Comparison of ENCODE assay signal across 19 cellular contexts in the genomic region with DNA sequence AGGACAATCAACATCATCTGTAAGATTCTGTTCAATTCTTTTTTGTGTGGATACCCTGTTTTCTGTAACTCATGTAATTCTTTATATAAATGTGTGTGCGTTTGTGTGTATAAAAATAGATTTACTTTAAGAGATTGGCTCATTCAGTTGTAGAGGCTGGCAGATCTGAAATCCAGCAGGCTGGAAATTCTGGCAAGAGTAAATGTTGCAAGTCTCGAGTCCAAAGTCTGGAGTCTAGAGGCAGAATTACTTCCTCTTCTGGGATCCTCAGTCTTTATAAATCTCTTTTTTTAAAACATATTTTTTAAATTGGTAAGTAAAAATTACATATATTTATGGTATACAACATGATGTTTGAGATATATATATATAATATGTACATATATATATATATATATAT.
A peak's percentile ranks its signal among the peaks of the same experiment; 100 is the strongest.
DNase-seq lines count a peak whose midpoint lies in the region; ATAC-seq, FAIRE-seq and TF ChIP-seq lines count a peak whose summit lies in the region.
"Had no signal": no experiment of that assay in that cellular context is flagged by ENCODE, and none has a peak within 500 bp of the region (broad histone marks: within the 10 kb centered on the region; RNA-seq: fewer than 3 reads in every experiment).

No MANE protein-coding gene starts in this region.

- H3K27me3 Mint-ChIP-seq in naive thymus-derived CD4-positive, alpha-beta T cell, result peaks cover 5 to 46% (median 22%) of the 10 kb centered on the region in 5 donors

- no peak overlapping the region for H3K4me3 Mint-ChIP-seq in naive thymus-derived CD4-positive, alpha-beta T cell
- H3K4me3 Mint-ChIP-seq: B cell; CD4-positive, CD25-positive, alpha-beta regulatory T cell; CD8-positive, alpha-beta memory T cell; H9 had no signal

- FAIRE-seq in small intestine (lab: Jason Lieb, UNC) (peak; percentile 88), HTR-8/SVneo (lab: Jason Lieb, UNC) (no peak)
- FAIRE-seq: GM12878, H1 had no signal

- DNase-seq in NOMO-1 treated with dmso at 0.1 percent for 144 hours (lab: John Stamatoyannopoulos, UW; ENCODE audit: unreplicated experiment) (peak; percentile 3), colonic mucosa (peak; percentile 19), left colon (no peak), small intestine (peak; percentile 82), HTR-8/SVneo (ENCODE audit: insufficient read length, low spot score) (no peak)
- DNase-seq in naive thymus-derived CD4-positive, alpha-beta T cell, result no peak
- DNase-seq: CD4-positive, CD25-positive, alpha-beta regulatory T cell; CD8-positive, alpha-beta memory T cell; COR-L47; DMS 273 treated with DMSO at 0.1 percent for 48 hours; DMS53; DND-41; EL; H9 had no signal

- H3K27ac ChIP-seq in colonic mucosa, result no peak overlapping the region
- H3K27ac ChIP-seq in small intestine (ENCODE audit: low read depth in 1 of 2, low read length in 1 of 2), result no peak overlapping the region
- no peak overlapping the region for H3K27ac ChIP-seq in naive thymus-derived CD4-positive, alpha-beta T cell (ENCODE audit: low read depth, low read length)
- H3K27ac ChIP-seq: BLaER1 treated with 17β-estradiol and CSF1 and Interleukin-3, amounts not matched to agents 10 nM and 100 nM had no signal

- intact Hi-C loops in colonic mucosa (cut with DNase I), result no loop called here
- intact Hi-C loops in left colon (cut with DNase I, micrococcal nuclease), result no loop called here
- intact Hi-C loops in naive thymus-derived CD4-positive, alpha-beta T cell (cut with micrococcal nuclease), result loop anchor here in 1 of 2 donors (10.0 kb wide), 1 partner anchor 686 kb away; no protein-coding TSS in a partner anchor

- CTCF ChIA-PET in naive thymus-derived CD4-positive, alpha-beta T cell (lab: Charles Lee), result interaction anchor here (1.0 kb wide), 1 partner anchor 28 kb away, joined by 3 read pairs; no protein-coding TSS in a partner anchor

- H3K27ac Mint-ChIP-seq in naive thymus-derived CD4-positive, alpha-beta T cell, result no peak overlapping the region
- H3K27ac Mint-ChIP-seq: B cell; CD4-positive, CD25-positive, alpha-beta regulatory T cell; H9 had no signal

- ATAC-seq in left colon (peak; percentile 84), GM18511 (IDR thresholded peaks at IDR 0.05; ENCODE audit: unreplicated experiment) (no peak)
- no peak for ATAC-seq in naive thymus-derived CD4-positive, alpha-beta T cell
- ATAC-seq: GM12878 had no signal

- TF ChIP-seq CTCF in colonic mucosa (IDR thresholded peaks at IDR 0.05), result no peak

- 17 to 56% (median 40%) methylated on average over 2 of the region's 2 CpGs for WGBS in small intestine, 3 donors

- POLR2A ChIA-PET in naive thymus-derived CD4-positive, alpha-beta T cell (lab: Charles Lee), result interaction anchor here (0.5 kb wide), 1 partner anchor 51 kb away, joined by 4 read pairs; no protein-coding TSS in a partner anchor

- no peaks in the 10 kb centered on the region for H3K9me3 ChIP-seq in colonic mucosa
- H3K9me3 ChIP-seq in small intestine (ENCODE audit: control insufficient read depth, low read depth), result no peaks in the 10 kb centered on the region
- H3K9me3 ChIP-seq in naive thymus-derived CD4-positive, alpha-beta T cell (ENCODE audit: control insufficient read depth in 2 of 3, low read length in 3 of 3), result no peaks in the 10 kb centered on the region
- H3K9me3 ChIP-seq: BLaER1 treated with 17β-estradiol and CSF1 and Interleukin-3, amounts not matched to agents 10 nM and 100 nM had no signal

- H3K4me1 ChIP-seq in colonic mucosa (no peaks in the 10 kb centered on the region), small intestine (ENCODE audit: control insufficient read depth in 2 of 2, insufficient read depth in 1 of 2, low read depth in 1 of 2, low read length in 1 of 2) (no peaks in the 10 kb centered on the region)
- H3K4me1 ChIP-seq in naive thymus-derived CD4-positive, alpha-beta T cell (ENCODE audit: control insufficient read depth in 2 of 2, insufficient read depth in 2 of 2, low read length in 2 of 2), result no peaks in the 10 kb centered on the region
- H3K4me1 ChIP-seq: BLaER1 treated with 17β-estradiol and CSF1 and Interleukin-3, amounts not matched to agents 10 nM and 100 nM had no signal

- peaks cover 0 to 4% (median 0%) of the 10 kb centered on the region in 5 donors for H3K36me3 Mint-ChIP-seq in naive thymus-derived CD4-positive, alpha-beta T cell
- H3K36me3 Mint-ChIP-seq: CD4-positive, CD25-positive, alpha-beta regulatory T cell had no signal

- peaks cover 0 to 19% (median 7%) of the 10 kb centered on the region in 11 donors for H3K9me3 Mint-ChIP-seq in naive thymus-derived CD4-positive, alpha-beta T cell

- H3K36me3 ChIP-seq in colonic mucosa (no peaks in the 10 kb centered on the region), small intestine (ENCODE audit: control insufficient read depth in 2 of 2, insufficient read depth in 2 of 2, low read length in 2 of 2) (no peaks in the 10 kb centered on the region)
- H3K36me3 ChIP-seq in naive thymus-derived CD4-positive, alpha-beta T cell (ENCODE audit: control insufficient read depth in 2 of 3, insufficient read depth in 3 of 3, low read length in 3 of 3), result no peaks in the 10 kb centered on the region
- H3K36me3 ChIP-seq: BLaER1 treated with 17β-estradiol and CSF1 and Interleukin-3, amounts not matched to agents 10 nM and 100 nM had no signal

- H3K27me3 ChIP-seq in colonic mucosa (no peaks in the 10 kb centered on the region), small intestine (ENCODE audit: control insufficient read depth in 2 of 2, insufficient read depth in 2 of 2, low read length in 2 of 2) (no peaks in the 10 kb centered on the region)
- H3K27me3 ChIP-seq in naive thymus-derived CD4-positive, alpha-beta T cell (ENCODE audit: control insufficient read depth in 2 of 2, insufficient read depth in 2 of 2, low read length in 2 of 2), result no peaks in the 10 kb centered on the region
- H3K27me3 ChIP-seq: BLaER1 treated with 17β-estradiol and CSF1 and Interleukin-3, amounts not matched to agents 10 nM and 100 nM had no signal

- H3K9ac ChIP-seq in colonic mucosa (ENCODE audit: low read depth in 2 of 2, low read length in 2 of 2), result no peak overlapping the region
- H3K9ac ChIP-seq: BLaER1 treated with 17β-estradiol and CSF1 and Interleukin-3, amounts not matched to agents 10 nM and 100 nM had no signal

- H3K4me3 ChIP-seq in colonic mucosa (no peak overlapping the region), small intestine (ENCODE audit: low read depth in 1 of 2, low read length in 2 of 2) (no peak overlapping the region)
- no peak overlapping the region for H3K4me3 ChIP-seq in naive thymus-derived CD4-positive, alpha-beta T cell (ENCODE audit: low read length)
- H3K4me3 ChIP-seq: BLaER1 treated with 17β-estradiol and CSF1 and Interleukin-3, amounts not matched to agents 10 nM and 100 nM; GM12878 had no signal

- no peaks in the 10 kb centered on the region for H3K4me1 Mint-ChIP-seq in naive thymus-derived CD4-positive, alpha-beta T cell
- H3K4me1 Mint-ChIP-seq: B cell; CD4-positive, CD25-positive, alpha-beta regulatory T cell; CD8-positive, alpha-beta memory T cell; H9 had no signal

Comparison
In these comparisons a context has a peak if more than half of its experiments do, and no peak if none do; other contexts are left out.
1. DNase-seq: peak in NOMO-1 treated with dmso at 0.1 percent for 144 hours (single experiment), colonic mucosa (single experiment) and small intestine (single experiment); none in left colon (0 of 2), naive thymus-derived CD4-positive, alpha-beta T cell (0 of 9) and HTR-8/SVneo (single experiment).